14 cellular contexts compared by ENCODE assay signal in genomic region chr12:54392485-54393349, GRCh38. TPM values are rescaled to one million over a fixed set of nuclear protein-coding genes. Genes with fewer than 3 reads are reported as not detected.
DNase-seq lines count a peak whose midpoint lies in the region; ATAC-seq and TF ChIP-seq lines count a peak whose summit lies in the region.
"Had no signal": no experiment of that assay in that cellular context is flagged by ENCODE, and none has a peak within 500 bp of the region (broad histone marks: within the 10 kb centered on the region; RNA-seq: fewer than 3 reads in every experiment).

No MANE protein-coding gene starts in this region.

- TF ChIP-seq POLR2A in Peyer's patch (IDR thresholded peaks at IDR 0.05), result no peak

- H3K9me3 ChIP-seq in HEK293 (ENCODE audit: control insufficient read depth, insufficient read depth, low read depth, low read length) (no peaks in the 10 kb centered on the region), T-helper 17 cell (ENCODE audit: control insufficient read depth, low read length, poor library complexity, severe bottlenecking) (no peaks in the 10 kb centered on the region), esophagus (ENCODE audit: control insufficient read depth in 2 of 2, insufficient read depth in 1 of 2, low read depth in 1 of 2, low read length in 1 of 2) (no peaks in the 10 kb centered on the region), osteoblast (ENCODE audit: low read depth, low read length) (no peaks in the 10 kb centered on the region), Peyer's patch (no peaks in the 10 kb centered on the region)
- H3K9me3 ChIP-seq: MG63, right lobe of liver, tibial nerve had no signal

- peaks cover 3% of the 10 kb centered on the region for H3K36me3 Mint-ChIP-seq in T-helper 17 cell (ENCODE audit: low read depth)

- WGBS in esophagus, 2 donors, result 68 to 71% methylated on average over 10 of the region's 10 CpGs

- no peak overlapping the region for H2AFZ ChIP-seq in osteoblast (ENCODE audit: low read length)

- H3K4me1 Mint-ChIP-seq in T-helper 17 cell, result peaks cover 32% of the 10 kb centered on the region

- CTCF ChIA-PET in HEK293 (lab: Yijun Ruan, JAX), result interaction anchor here (0.6 to 4.8 kb wide), 31 partner anchors 10 to 408 kb away, joined by 3 to 61 read pairs (median 4); partner anchors contain the start of gene HOXC10

- H3K36me3 ChIP-seq in HEK293 (ENCODE audit: control insufficient read depth in 2 of 2, insufficient read depth in 1 of 2, low read length in 2 of 2), result peaks cover under 1 to 34% of the 10 kb centered on the region in 2 experiments; a peak in 2 of 3 replicates
- peaks cover 4% of the 10 kb centered on the region in 2 donors for H3K36me3 ChIP-seq in esophagus (ENCODE audit: control insufficient read depth in 2 of 2, insufficient read depth in 2 of 2, low read length in 1 of 2)
- peaks cover 50% of the 10 kb centered on the region for H3K36me3 ChIP-seq in osteoblast (ENCODE audit: insufficient read depth, low read length)
- H3K36me3 ChIP-seq in Peyer's patch, result peaks cover 0 to 34% (median 0%) of the 10 kb centered on the region in 3 donors

- TF ChIP-seq CTCF in HEK293 (tag by site-specific recombination; IDR thresholded peaks at IDR 0.05) (no peak), osteoblast (IDR thresholded peaks at IDR 0.05; ENCODE audit: extremely low read depth, low read depth, low read length) (no peak), Peyer's patch (IDR thresholded peaks at IDR 0.05) (no peak)

- H3K27ac Mint-ChIP-seq in T-helper 17 cell, result no peak overlapping the region

- peaks cover 12% of the 10 kb centered on the region for H3K4me1 ChIP-seq in HEK293 (ENCODE audit: control insufficient read depth, insufficient read depth, low read length)
- peaks cover 0 to 21% of the 10 kb centered on the region in 2 donors for H3K4me1 ChIP-seq in esophagus (ENCODE audit: control insufficient read depth in 2 of 2, insufficient read depth in 2 of 2, low read length in 1 of 2)
- H3K4me1 ChIP-seq in osteoblast (ENCODE audit: insufficient read depth, low read length), result no peaks in the 10 kb centered on the region
- peaks cover 0 to 11% (median 1%) of the 10 kb centered on the region in 4 donors for H3K4me1 ChIP-seq in Peyer's patch
- H3K4me1 ChIP-seq: right lobe of liver had no signal

- H3K27me3 ChIP-seq in esophagus (ENCODE audit: control insufficient read depth in 1 of 2, insufficient read depth in 2 of 2, low read length in 2 of 2) (no peaks in the 10 kb centered on the region), osteoblast (ENCODE audit: insufficient read depth, low read length) (no peaks in the 10 kb centered on the region), Peyer's patch (no peaks in the 10 kb centered on the region)
- H3K27me3 ChIP-seq: MG63, right lobe of liver, tibial nerve had no signal

- no peaks in the 10 kb centered on the region for H3K79me2 ChIP-seq in osteoblast (ENCODE audit: insufficient read depth, low read length)

- peak overlapping the region; percentile 9 for H3K4me3 Mint-ChIP-seq in T-helper 17 cell

- no peak overlapping the region; the same call in 1 of the 2 replicates for H3K27ac ChIP-seq in HEK293 (ENCODE audit: extremely low read depth, low read depth, low read length)
- H3K27ac ChIP-seq in esophagus (ENCODE audit: low read depth in 2 of 2, low read length in 1 of 2), result peak overlapping the region; percentile 52 to 75
- H3K27ac ChIP-seq in osteoblast (ENCODE audit: low read depth, low read length), result no peak overlapping the region
- no peak overlapping the region for H3K27ac ChIP-seq in Peyer's patch
- H3K27ac ChIP-seq: C4-2B, right lobe of liver, tibial nerve had no signal

- DNase-seq in T-helper 17 cell (no peak), osteoblast (ENCODE audit: insufficient read length, low spot score, missing footprints) (peak; percentile 72), Peyer's patch (no peak), NCI-H146 treated with DMSO at 0.1 percent for 48 hours (lab: John Stamatoyannopoulos, UW; ENCODE audit: unreplicated experiment) (no peak)
- DNase-seq: activated naive CD4-positive, alpha-beta T cell treated with Interleukin-2 at 50 U/mL for 16 hours; MG63; right lobe of liver; stimulated activated CD4-positive, alpha-beta T cell treated with anti-CD3 and anti-CD28 coated beads, Interleukin-2, amount 100 ng/mL, for 48 hours had no signal

- no peaks in the 10 kb centered on the region for H3K27me3 Mint-ChIP-seq in T-helper 17 cell

- peaks cover 27% of the 10 kb centered on the region for H4K20me1 ChIP-seq in osteoblast (ENCODE audit: insufficient read depth, low read length)

- H3K4me2 ChIP-seq in osteoblast (ENCODE audit: insufficient read depth, low read length), result no peak overlapping the region

- POLR2A ChIA-PET in HEK293 (lab: Yijun Ruan, JAX), result interaction anchor here (0.6 kb wide), 1 partner anchor 1436 kb away, joined by 4 read pairs; no protein-coding TSS in a partner anchor

- H3K4me3 ChIP-seq in HEK293 (ENCODE audit: low read depth, low read length) (no peak overlapping the region), esophagus (ENCODE audit: low read depth in 1 of 2, low read length in 2 of 2) (no peak overlapping the region), osteoblast (ENCODE audit: insufficient read depth, low read length) (no peak overlapping the region), Peyer's patch (no peak overlapping the region)
- H3K4me3 ChIP-seq: MG63, right lobe of liver, tibial nerve had no signal

- no peak for ATAC-seq in T-helper 17 cell
- ATAC-seq in GM21737 (IDR thresholded peaks at IDR 0.05; ENCODE audit: unreplicated experiment), result no peak
- ATAC-seq: right lobe of liver had no signal

TF ChIP-seq in HEK293, 187 proteins besides CTCF, POLR2A, EP300 and RAD21 (continues in another document):
- 0 out of 2 replicates have a peak, but pooled peaks have one; percentile 23 for TF ChIP-seq ZBTB48 (tag by site-specific recombination; IDR thresholded peaks at IDR 0.05)
- TF ChIP-seq ZNF548 (tag by site-specific recombination; IDR thresholded peaks at IDR 0.05), result no peak
- TF ChIP-seq ZNF148 (tag by site-specific recombination; IDR thresholded peaks at IDR 0.05; ENCODE audit: borderline replicate concordance), result no peak
- TF ChIP-seq ZNF791 (tag by site-specific recombination; IDR thresholded peaks at IDR 0.05), result no peak
- no peak for TF ChIP-seq ZBTB20 (tag by site-specific recombination; IDR thresholded peaks at IDR 0.05)
- TF ChIP-seq KLF9 (tag by site-specific recombination; IDR thresholded peaks at IDR 0.05; ENCODE audit: low read depth), result no peak
- no peak for TF ChIP-seq ZNF324 (tag by site-specific recombination; IDR thresholded peaks at IDR 0.05)
- TF ChIP-seq ZBTB7A (tag by site-specific recombination; IDR thresholded peaks at IDR 0.05; ENCODE audit: low read depth), result no peak
- TF ChIP-seq ZFHX2 (tag by site-specific recombination; conservative IDR thresholded peaks at IDR 0.05), result peak; percentile 22; the same call in 1 of the 2 replicates
- no peak for TF ChIP-seq ZNF10 (tag by site-specific recombination; IDR thresholded peaks at IDR 0.05)
- peak; percentile 29; the same call in 1 of the 2 replicates for TF ChIP-seq ZNF76 (tag by site-specific recombination; IDR thresholded peaks at IDR 0.05; ENCODE audit: borderline replicate concordance, low read depth)

RNA-seq across cellular contexts. Expression of gene ZNF385A, which starts 8.2 kb away (rescaled TPM):
- total RNA-seq in T-helper 17 cell, result 1 to 10 TPM; 3.4 to 5.7 TPM
- 10 to 100 TPM; 44.6 to 49.9 TPM for polyA plus RNA-seq in esophagus
- total RNA-seq in osteoblast, result 0.72 and 0.88 TPM in 2 replicates
- 10 to 100 TPM in 2 of 4 donors, 1 to 10 TPM in 2; 7.3 to 28.1 (median 9.7) TPM for total RNA-seq in Peyer's patch

RNA-seq across cellular contexts. Expression of gene ITGA5, which starts 26.3 kb away (rescaled TPM):
- total RNA-seq in T-helper 17 cell, result 10 to 100 TPM; 61.6 to 71.4 TPM
- polyA plus RNA-seq in esophagus, result 10 to 100 TPM; 20.0 to 42.8 TPM
- 336 and 401 TPM in 2 replicates for total RNA-seq in osteoblast
- 10 to 100 TPM; 21.0 to 78.4 (median 44.5) TPM for total RNA-seq in Peyer's patch

RNA-seq across cellular contexts. Expression of gene GPR84, which starts 28.4 kb away (rescaled TPM):
- under 1 TPM; 0.57 to 0.99 TPM for total RNA-seq in T-helper 17 cell
- polyA plus RNA-seq in esophagus, result under 1 TPM; 0.29 TPM
- total RNA-seq in osteoblast, result 0.36 TPM in 1 of 2 replicates, not detected in the other
- not detected for total RNA-seq in Peyer's patch
- total RNA-seq: kidney epithelial cell had no signal

Comparison
In these comparisons a context has a peak if more than half of its experiments do, and no peak if none do; other contexts are left out.
1. H3K27ac ChIP-seq: peak in esophagus (2 of 2); none in HEK293 (single experiment), osteoblast (single experiment) and Peyer's patch (0 of 4).